ENCODE assay signal across 21 cellular contexts in the genomic region with DNA sequence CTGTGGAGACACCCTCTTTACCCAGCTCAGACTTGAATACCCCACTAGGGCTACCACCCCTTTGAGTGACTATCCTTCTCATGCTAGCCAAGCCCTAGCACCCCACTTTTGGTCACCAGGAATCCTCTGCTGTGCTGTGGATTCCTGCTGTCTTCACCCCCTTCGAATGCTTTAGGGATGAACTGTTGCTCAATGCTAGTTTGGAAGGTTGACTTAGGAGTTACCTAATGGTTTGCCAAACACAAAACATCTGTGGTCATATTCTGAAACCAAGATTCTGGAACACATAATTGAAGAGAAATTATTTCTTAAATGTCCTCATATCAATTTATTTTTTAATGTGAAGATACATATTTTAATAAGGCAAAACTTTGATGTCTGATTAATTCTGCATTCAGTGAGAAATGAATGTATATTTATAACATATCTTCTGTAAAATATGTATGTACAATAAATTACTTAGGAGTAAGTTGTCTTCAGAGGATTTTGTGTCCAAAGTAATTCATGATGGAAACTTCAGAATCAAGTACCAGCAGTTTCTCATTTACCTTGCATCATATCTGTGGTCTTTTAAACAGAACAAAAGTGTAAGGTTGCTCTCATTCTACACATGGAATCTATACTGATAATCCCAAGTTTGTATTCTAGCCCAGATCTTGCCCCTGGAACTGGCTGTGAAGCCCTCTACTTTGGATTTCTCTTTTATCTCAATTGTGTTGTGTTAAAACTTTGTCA. TPM values are rescaled to one million over a fixed set of nuclear protein-coding genes. Genes with fewer than 3 reads are reported as not detected.
A peak's percentile ranks its signal among the peaks of the same experiment; 100 is the strongest.
DNase-seq lines count a peak whose midpoint lies in the region; ATAC-seq, FAIRE-seq and TF ChIP-seq lines count a peak whose summit lies in the region.
"Had no signal": no experiment of that assay in that cellular context is flagged by ENCODE, and none has a peak within 500 bp of the region (broad histone marks: within the 10 kb centered on the region; RNA-seq: fewer than 3 reads in every experiment).

No MANE protein-coding gene starts in this region.

- no peaks in the 10 kb centered on the region for H3K36me3 Mint-ChIP-seq in MCF 10A (ENCODE audit: insufficient read depth, unreplicated experiment)
- no peaks in the 10 kb centered on the region for H3K36me3 Mint-ChIP-seq in effector memory CD8-positive, alpha-beta T cell (ENCODE audit: insufficient read depth)

- no peaks in the 10 kb centered on the region for H3K27me3 ChIP-seq in breast epithelium
- H3K27me3 ChIP-seq in H1 (replicated peaks in 1 of 4; ENCODE audit: control insufficient read depth in 3 of 4, extremely low read depth in 1 of 4, insufficient read depth in 3 of 4, low read length in 3 of 4), result no peaks in the 10 kb centered on the region
- peaks cover 5% of the 10 kb centered on the region for H3K27me3 ChIP-seq in gastroesophageal sphincter
- H3K27me3 ChIP-seq in PC-3 (ENCODE audit: low read length), result no peaks in the 10 kb centered on the region
- H3K27me3 ChIP-seq: Peyer's patch had no signal

- H2BK12ac ChIP-seq in H1 (ENCODE audit: low read depth, low read length), result no peak overlapping the region

- no peaks in the 10 kb centered on the region for H3K9me3 Mint-ChIP-seq in MCF 10A (ENCODE audit: unreplicated experiment)
- no peaks in the 10 kb centered on the region for H3K9me3 Mint-ChIP-seq in effector memory CD8-positive, alpha-beta T cell

- intact Hi-C loops in breast epithelium (cut with DNase I; ENCODE audit: low total_unique reads) (no loop called here), MCF 10A (cut with micrococcal nuclease) (no loop called here), PC-3 (cut with micrococcal nuclease) (no loop called here)

- H3K4me3 ChIP-seq in breast epithelium (no peak overlapping the region), H1 (ENCODE audit: extremely low read depth in 1 of 4, insufficient read depth in 2 of 4, low read depth in 3 of 4, low read length in 4 of 4) (no peak overlapping the region), gastroesophageal sphincter (no peak overlapping the region), PC-3 (ENCODE audit: low read length) (no peak overlapping the region)
- H3K4me3 ChIP-seq: GM23338, Peyer's patch had no signal

- H3K27ac ChIP-seq in breast epithelium (peak overlapping the region; percentile 37 to 62), H1 (ENCODE audit: low read depth, low read length) (no peak overlapping the region), gastroesophageal sphincter (peak overlapping the region in 1 of 4 donors; percentile 4), PC-3 (ENCODE audit: low read length) (no peak overlapping the region)
- H3K27ac ChIP-seq: 22Rv1, C4-2B, HL-60, Peyer's patch had no signal

- DNase-seq in breast epithelium (ENCODE audit: low spot score in 2 of 2) (no peak), MCF 10A (ENCODE audit: unreplicated experiment) (no peak), H1 (ENCODE audit: low read depth in 1 of 2, low spot score in 2 of 2) (no peak), PC-3 (no peak), nucleus accumbens (lab: John Stamatoyannopoulos, UW) (no peak)
- no peak for DNase-seq in effector memory CD8-positive, alpha-beta T cell
- DNase-seq: DMS153, KBM-7, NCI-H1105, NCI-H1694 treated with DMSO at 0.1 percent for 48 hours, NCI-H446 treated with DMSO at 0.1 percent for 48 hours, NCI-H748 treated with DMSO at 0.1 percent for 48 hours, Peyer's patch, Right ventricle myocardium superior, SK-N-SH had no signal

- no peak overlapping the region for H4K8ac ChIP-seq in H1 (ENCODE audit: extremely low read depth, insufficient read depth, low read length)

- H3F3A ChIP-seq in PC-3 (ENCODE audit: low read length, unreplicated experiment), result no peaks in the 10 kb centered on the region

- H2BK15ac ChIP-seq in H1 (ENCODE audit: low read length), result no peak overlapping the region

- peaks cover under 1% of the 10 kb centered on the region for H3K4me1 Mint-ChIP-seq in MCF 10A (ENCODE audit: insufficient read depth, unreplicated experiment)
- no peaks in the 10 kb centered on the region for H3K4me1 Mint-ChIP-seq in effector memory CD8-positive, alpha-beta T cell (ENCODE audit: low read depth in 2 of 2)

- no peak for TF ChIP-seq RAD21 in H1 (IDR thresholded peaks at IDR 0.05 in 1 of 2, conservative IDR thresholded peaks at IDR 0.05 in 1 of 2; ENCODE audit: low read depth in 2 of 2, low read length in 2 of 2)

- TF ChIP-seq POLR2A in breast epithelium (IDR thresholded peaks at IDR 0.05) (no peak), H1 (IDR thresholded peaks at IDR 0.05; ENCODE audit: control extremely low read depth in 1 of 2, low read depth in 2 of 2, low read length in 2 of 2) (no peak), gastroesophageal sphincter (IDR thresholded peaks at IDR 0.05) (no peak)

- no peak overlapping the region for H3K18ac ChIP-seq in H1 (ENCODE audit: extremely low read depth, low read length)

- H2AK5ac ChIP-seq in H1 (ENCODE audit: low read depth, low read length), result peak overlapping the region; percentile 29; the same call in 1 of the 2 replicates

- no peak overlapping the region for H3K14ac ChIP-seq in H1 (ENCODE audit: insufficient read length)

- H2BK120ac ChIP-seq in H1 (replicated peaks; ENCODE audit: low read depth, low read length), result no peak overlapping the region

- ATAC-seq in gastroesophageal sphincter (peak; percentile 63), GM18858 (IDR thresholded peaks at IDR 0.05; ENCODE audit: unreplicated experiment) (no peak), PC-3 (no peak)
- no peak for ATAC-seq in effector memory CD8-positive, alpha-beta T cell (replicated peaks)
- ATAC-seq: GM23338 had no signal

- no peaks in the 10 kb centered on the region for H3K9me2 ChIP-seq in PC-3 (replicated peaks; ENCODE audit: low read length)
- H3K9me2 ChIP-seq: SK-N-SH had no signal

- no peak for TF ChIP-seq CTCF in breast epithelium (IDR thresholded peaks at IDR 0.05)
- no peak for TF ChIP-seq CTCF in MCF 10A (IDR thresholded peaks at IDR 0.05; ENCODE audit: unreplicated experiment)
- TF ChIP-seq CTCF in H1 (IDR thresholded peaks at IDR 0.05; ENCODE audit: control extremely low read depth in 1 of 3, insufficient read depth in 1 of 3, low read depth in 1 of 3, low read length in 3 of 3), result no peak
- TF ChIP-seq CTCF in gastroesophageal sphincter (IDR thresholded peaks at IDR 0.05), result no peak
- TF ChIP-seq CTCF in PC-3 (conservative IDR thresholded peaks at IDR 0.05; ENCODE audit: low read depth, low read length), result no peak

- H3K23me2 ChIP-seq in H1 (ENCODE audit: low read depth, low read length), result no peaks in the 10 kb centered on the region

- H3K27me3 Mint-ChIP-seq in MCF 10A (ENCODE audit: insufficient read depth, unreplicated experiment), result peaks cover 24% of the 10 kb centered on the region
- H3K27me3 Mint-ChIP-seq in effector memory CD8-positive, alpha-beta T cell, result peaks cover 8 to 18% of the 10 kb centered on the region in 2 donors

- no TSS peak for BruUV-seq in MCF 10A (replicated peaks; lab: Mats Ljungman, UMichigan)
- no TSS peak for BruUV-seq in PC-3 (replicated peaks; lab: Mats Ljungman, UMichigan)

- no peak overlapping the region for H2BK20ac ChIP-seq in H1 (ENCODE audit: low read length)

- POLR2A ChIA-PET in MCF 10A (lab: Yijun Ruan, JAX) (interaction anchor here (1.2 kb wide), 1 partner anchor 88 kb away, joined by 4 read pairs; no protein-coding TSS in a partner anchor), H1 (lab: Charles Lee; ENCODE audit: partially characterized antibody) (no interaction called here), PC-3 (lab: Charles Lee; ENCODE audit: unreplicated experiment) (no interaction called here)

- H4K5ac ChIP-seq in H1 (ENCODE audit: insufficient read length, low read depth, low read length), result no peak overlapping the region

- no peak overlapping the region for H2AFZ ChIP-seq in H1 (ENCODE audit: low read length)
- H2AFZ ChIP-seq in PC-3 (ENCODE audit: low read length), result no peak overlapping the region
- H2AFZ ChIP-seq: GM23338 had no signal

- H2BK5ac ChIP-seq in H1 (ENCODE audit: low read depth, low read length), result no peak overlapping the region

- 100% methylated on average over 1 of the region's 1 CpG; no CpG with 5 or more reads in 1 of the 2 experiments for WGBS in H1 (ENCODE audit: extremely low coverage in 1 of 2, insufficient coverage in 1 of 2, insufficient read length in 1 of 2, insufficient replicate concordance in 2 of 2, low coverage in 1 of 2, low lambda C conversion rate in 2 of 2, missing lambda C conversion rate in 1 of 2), 2 experiments
- whole genome bisulfite sequencing in gastroesophageal sphincter (ENCODE audit: low coverage in 1 of 2), 2 donors, result 57 to 91% methylated on average over 1 of the region's 1 CpG

- no peak overlapping the region for H3K27ac Mint-ChIP-seq in MCF 10A (ENCODE audit: low read depth, unreplicated experiment)
- H3K27ac Mint-ChIP-seq in effector memory CD8-positive, alpha-beta T cell, result no peak overlapping the region
- H3K27ac Mint-ChIP-seq: GM23338 had no signal

- H3K79me2 ChIP-seq in H1 (ENCODE audit: control insufficient read depth in 1 of 2, insufficient read depth in 2 of 2, low read length in 2 of 2) (peaks cover 0 to 7% of the 10 kb centered on the region in 2 experiments; a peak in 2 of 4 replicates), PC-3 (ENCODE audit: low read length) (no peaks in the 10 kb centered on the region)

- no peaks in the 10 kb centered on the region for H4K20me1 ChIP-seq in H1 (replicated peaks in 1 of 2; ENCODE audit: control insufficient read depth in 1 of 2, insufficient read depth in 2 of 2, low read length in 2 of 2)
- no peaks in the 10 kb centered on the region for H4K20me1 ChIP-seq in PC-3 (ENCODE audit: low read length)

- H3K79me1 ChIP-seq in H1 (ENCODE audit: low read depth, low read length), result no peaks in the 10 kb centered on the region; the same call in none of the 2 replicates

- no peak overlapping the region for H3K4ac ChIP-seq in H1 (replicated peaks; ENCODE audit: insufficient read length, low read depth, low read length)

- H3K23ac ChIP-seq in H1 (ENCODE audit: insufficient read length), result no peak overlapping the region

- H3K36me3 ChIP-seq in breast epithelium (no peaks in the 10 kb centered on the region), H1 (ENCODE audit: control insufficient read depth in 2 of 4, insufficient read depth in 4 of 4, low read length in 3 of 4) (0 out of 8 replicates have a peak, but pooled peaks cover 0 to 3% (median 0%) of the 10 kb centered on the region in 4 experiments), gastroesophageal sphincter (no peaks in the 10 kb centered on the region), PC-3 (ENCODE audit: low read depth, low read length) (no peaks in the 10 kb centered on the region)
- H3K36me3 ChIP-seq: Peyer's patch had no signal

- H3K4me1 ChIP-seq in breast epithelium, result no peaks in the 10 kb centered on the region
- H3K4me1 ChIP-seq in H1 (replicated peaks in 1 of 4; ENCODE audit: control insufficient read depth in 3 of 4, insufficient read depth in 4 of 4, low read length in 3 of 4), result peaks cover 0 to 2% (median 0%) of the 10 kb centered on the region in 4 experiments; a peak in 2 of 7 replicates
- H3K4me1 ChIP-seq in gastroesophageal sphincter, result no peaks in the 10 kb centered on the region
- H3K4me1 ChIP-seq in PC-3 (ENCODE audit: insufficient read depth, low read length), result no peaks in the 10 kb centered on the region
- H3K4me1 ChIP-seq: Peyer's patch had no signal

- no peak overlapping the region for H3K56ac ChIP-seq in H1 (replicated peaks; ENCODE audit: insufficient read length, low read depth, low read length)

- no peak overlapping the region for H3K4me3 Mint-ChIP-seq in MCF 10A (ENCODE audit: unreplicated experiment)
- no peak overlapping the region for H3K4me3 Mint-ChIP-seq in effector memory CD8-positive, alpha-beta T cell
- H3K4me3 Mint-ChIP-seq: GM23338 had no signal

- H3K9me3 ChIP-seq in breast epithelium (no peaks in the 10 kb centered on the region), H1 (ENCODE audit: insufficient read depth in 2 of 2, low read depth in 1 of 2, low read length in 1 of 2) (peaks cover 3 to 4% of the 10 kb centered on the region in 2 experiments; a peak in 2 of 4 replicates), gastroesophageal sphincter (peaks cover 0 to 5% (median 0%) of the 10 kb centered on the region in 3 donors), PC-3 (ENCODE audit: low read length) (no peaks in the 10 kb centered on the region)
- H3K9me3 ChIP-seq: Peyer's patch, SK-N-SH had no signal

- TF ChIP-seq EP300 in H1 (IDR thresholded peaks at IDR 0.05; ENCODE audit: borderline replicate concordance in 1 of 2, low read depth in 2 of 2, low read length in 2 of 2), result no peak
- no peak for TF ChIP-seq EP300 in gastroesophageal sphincter (IDR thresholded peaks at IDR 0.05)

- H3K9ac ChIP-seq in H1 (replicated peaks in 1 of 4; ENCODE audit: extremely low read depth in 1 of 4, low read depth in 3 of 4, low read length in 3 of 4) (no peak overlapping the region), PC-3 (ENCODE audit: low read length) (no peak overlapping the region)
- H3K9ac ChIP-seq: SK-N-SH had no signal

- no peak overlapping the region for H4K91ac ChIP-seq in H1 (replicated peaks; ENCODE audit: insufficient read length, low read length)

- CTCF ChIA-PET in MCF 10A (lab: Yijun Ruan, JAX), result no interaction called here
- CTCF ChIA-PET in H1 (lab: Charles Lee; ENCODE audit: partially characterized antibody), result no interaction called here
- CTCF ChIA-PET in PC-3 (lab: Charles Lee), result no interaction called here

- no peak for FAIRE-seq in H1 (lab: Jason Lieb, UNC)

- no peak overlapping the region for H3K4me2 ChIP-seq in H1 (ENCODE audit: insufficient read depth in 1 of 2, low read depth in 2 of 2, low read length in 2 of 2)
- no peak overlapping the region for H3K4me2 ChIP-seq in PC-3 (ENCODE audit: low read length)
- H3K4me2 ChIP-seq: GM23338, SK-N-SH had no signal

RNA-seq across cellular contexts. Expression of a gene that starts 46.9 kb away (rescaled TPM):
- 1 to 10 TPM; 4.6 to 6.6 (median 4.8) TPM for total RNA-seq in breast epithelium
- total RNA-seq in MCF 10A (2022), result not detected in 2 replicates
- 12.9 and 13.9 TPM in 2 replicates for total RNA-seq in H1 (2021; fragmentation: NEBNext Ultra II Directional; extraction: Animal tissue kit (Norgen Biotek cat#: 25700))
- 3.8 and 6.2 TPM in 2 replicates for polyA plus RNA-seq in H1 (2011; rRNA removed)
- 5.4 TPM for polyA plus RNA-seq in H1 (2011; cell fraction: cytosol; rRNA removed)
- 3.7 TPM for polyA plus RNA-seq in H1 (2011; cell fraction: nucleus; rRNA removed)
- 8.2 to 11.3 TPM (median 9.6 TPM) in 4 replicates for polyA plus RNA-seq in H1 (2012, experiment 1 of 2)
- 1.9 TPM for polyA plus RNA-seq in H1 (2012, experiment 2 of 2)
- 14.7 TPM for polyA plus RNA-seq in H1 (2013, experiment 1 of 2)
- polyA plus RNA-seq in H1 (2013, experiment 2 of 2), result 17.1 TPM
- polyA minus RNA-seq in H1 (2011; rRNA and poly(A)+ RNA removed), result 8.6 and 10.5 TPM in 2 replicates
- polyA minus RNA-seq in H1 (2011; cell fraction: cytosol; rRNA and poly(A)+ RNA removed), result 5.9 TPM
- 7.9 TPM for polyA minus RNA-seq in H1 (2011; cell fraction: nucleus; rRNA and poly(A)+ RNA removed)
- total RNA-seq in gastroesophageal sphincter, result 1 to 10 TPM in 2 of 4 donors, under 1 TPM in 2; 0.46 to 1.3 (median 0.87) TPM
- total RNA-seq in PC-3 (2014; rRNA removed), result 0.40 TPM in 1 of 2 replicates, not detected in the other
- total RNA-seq: Right ventricle myocardium superior had no signal

Comparison
In these comparisons a context has a peak if more than half of its experiments do, and no peak if none do; other contexts are left out.
1. H3K27ac ChIP-seq: peak in breast epithelium (2 of 2); none in H1 (single experiment) and PC-3 (single experiment).